ENCODE assay signal across 17 cellular contexts in the genomic region with DNA sequence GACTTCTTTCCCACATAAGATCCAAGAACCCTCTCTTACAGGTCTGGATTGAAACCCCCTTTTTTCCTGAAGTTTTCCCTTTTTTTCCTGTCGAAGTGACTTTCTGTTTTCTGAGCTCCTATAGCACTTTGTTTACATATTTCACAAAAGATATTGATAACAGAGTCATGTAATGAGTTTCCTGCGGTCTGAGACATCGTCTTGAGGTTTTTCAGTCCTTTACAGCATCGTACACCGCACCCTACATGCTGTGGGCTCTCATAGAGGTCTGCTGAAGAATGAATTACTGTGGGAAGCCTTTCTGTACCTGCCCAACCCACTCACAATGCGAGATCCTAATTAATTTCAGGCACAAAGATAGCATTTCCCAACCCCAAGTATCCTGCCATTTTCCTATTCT.
"Had no signal": no experiment of that assay in that cellular context is flagged by ENCODE, and none has a peak within 500 bp of the region (broad histone marks: within the 10 kb centered on the region; RNA-seq: fewer than 3 reads in every experiment).

No MANE protein-coding gene starts in this region.

- H3K4me1 ChIP-seq: right lobe of liver, thyroid gland had no signal

- H3K36me3 Mint-ChIP-seq: mesothelial cell of epicardium had no signal

- H3K4me3 ChIP-seq: heart left ventricle, lower lobe of right lung, ovary, right lobe of liver, spleen, thyroid gland had no signal

- H3K36me3 ChIP-seq: brain microvascular endothelial cell, heart left ventricle, lower lobe of right lung, ovary, right lobe of liver, thyroid gland had no signal

- H3K27ac Mint-ChIP-seq: activated CD4-positive, alpha-beta T cell treated with anti-CD3 and anti-CD28 coated beads, Interleukin-2, amount 10 ng/mL, durations not matched to agents 7 days and 5 days; activated naive CD8-positive, alpha-beta T cell treated with anti-CD3 and anti-CD28 coated beads, Interleukin-2, amount 10 ng/mL, durations not matched to agents 7 days and 5 days; effector memory CD8-positive, alpha-beta T cell; mesothelial cell of epicardium had no signal

- H3K4me1 Mint-ChIP-seq: mesothelial cell of epicardium had no signal

- H3K27ac ChIP-seq: brain microvascular endothelial cell, ovary, right lobe of liver, spleen, thyroid gland had no signal

- ATAC-seq: activated T-cell treated with anti-CD3 and anti-CD28 coated beads, Interleukin-2, amount 50 U/mL, for 72 hours; effector memory CD8-positive, alpha-beta T cell had no signal

- H3K9me3 Mint-ChIP-seq: activated CD4-positive, alpha-beta T cell treated with anti-CD3 and anti-CD28 coated beads, Interleukin-2, amount 10 ng/mL, durations not matched to agents 7 days and 5 days; activated naive CD8-positive, alpha-beta T cell treated with anti-CD3 and anti-CD28 coated beads, Interleukin-2, amount 10 ng/mL, durations not matched to agents 7 days and 5 days; activated T-cell treated with anti-CD3 and anti-CD28 coated beads, Interleukin-2, amount 50 U/mL, for 72 hours; effector memory CD8-positive, alpha-beta T cell; mesothelial cell of epicardium had no signal

- H3K4me3 Mint-ChIP-seq: activated CD4-positive, alpha-beta T cell treated with anti-CD3 and anti-CD28 coated beads, Interleukin-2, amount 10 ng/mL, durations not matched to agents 7 days and 5 days; activated naive CD8-positive, alpha-beta T cell treated with anti-CD3 and anti-CD28 coated beads, Interleukin-2, amount 10 ng/mL, durations not matched to agents 7 days and 5 days; effector memory CD8-positive, alpha-beta T cell; mesothelial cell of epicardium had no signal

- H3K27me3 Mint-ChIP-seq: activated CD4-positive, alpha-beta T cell treated with anti-CD3 and anti-CD28 coated beads, Interleukin-2, amount 10 ng/mL, durations not matched to agents 7 days and 5 days; activated naive CD8-positive, alpha-beta T cell treated with anti-CD3 and anti-CD28 coated beads, Interleukin-2, amount 10 ng/mL, durations not matched to agents 7 days and 5 days; effector memory CD8-positive, alpha-beta T cell had no signal

- H3K27me3 ChIP-seq: brain microvascular endothelial cell, heart left ventricle, ovary, right lobe of liver, spleen, thyroid gland had no signal

- DNase-seq: activated CD4-positive, alpha-beta T cell treated with anti-CD3 and anti-CD28 coated beads, Interleukin-2, amount 10 ng/mL, durations not matched to agents 7 days and 5 days; activated CD4-positive, CD25-positive, alpha-beta regulatory T cell; activated CD8-positive, alpha-beta memory T cell treated with anti-CD3 and anti-CD28 coated beads, Interleukin-2, amount 50 U/mL, for 48 hours; activated gamma-delta T cell treated with Interleukin-2 at 50 U/mL for 16 hours; activated naive CD8-positive, alpha-beta T cell treated with anti-CD3 and anti-CD28 coated beads, Interleukin-2, amount 10 ng/mL, durations not matched to agents 7 days and 5 days; anterior cingulate cortex; brain microvascular endothelial cell; effector memory CD8-positive, alpha-beta T cell; heart left ventricle; left cardiac atrium; lower lobe of right lung; ovary; right lobe of liver; spleen; thyroid gland had no signal

- H3K9me3 ChIP-seq: heart left ventricle, lower lobe of right lung, ovary, right lobe of liver, spleen, thyroid gland had no signal
